Comparison of ENCODE assay signal across 8 cellular contexts in the genomic region with DNA sequence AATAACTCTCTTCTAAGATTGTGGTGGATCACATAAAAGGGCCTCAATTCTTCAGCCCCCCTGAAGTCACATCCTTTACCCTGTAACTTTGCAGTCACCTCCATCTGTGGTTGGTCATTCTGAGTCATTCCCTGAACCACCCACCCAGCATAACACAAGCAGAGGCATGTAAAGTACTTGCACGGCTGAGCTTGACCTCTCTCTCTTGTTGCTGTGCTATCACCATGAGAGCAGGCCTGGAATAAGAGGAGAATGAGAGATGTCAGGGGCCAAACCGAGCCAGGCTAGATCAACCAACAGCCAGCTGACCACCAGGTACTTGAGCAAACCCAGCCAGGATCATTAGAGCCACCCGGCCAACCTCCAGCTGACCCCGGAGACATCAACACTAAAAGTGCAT. TPM values are rescaled to one million over a fixed set of nuclear protein-coding genes. Genes with fewer than 3 reads are reported as not detected.
DNase-seq lines count a peak whose midpoint lies in the region; ATAC-seq and TF ChIP-seq lines count a peak whose summit lies in the region.

No MANE protein-coding gene starts in this region.

- H3K4me1 ChIP-seq in ascending aorta: no peaks in the 10 kb centered on the region

- no peaks in the 10 kb centered on the region for H3K36me3 ChIP-seq in ascending aorta

- peaks cover 4% of the 10 kb centered on the region for H3K27me3 Mint-ChIP-seq in nephron progenitor cell (ENCODE audit: low read depth, poor library complexity)

- intact Hi-C loops in ascending aorta (cut with DNase I): no loop called here

- TF ChIP-seq CTCF in ascending aorta (IDR thresholded peaks at IDR 0.05) (no peak), nephron progenitor cell (IDR thresholded peaks at IDR 0.05) (no peak)

- H3K4me3 Mint-ChIP-seq in nephron progenitor cell: no peak overlapping the region

- H3K27ac ChIP-seq in ascending aorta: no peak overlapping the region
- no peak overlapping the region for H3K27ac ChIP-seq in substantia nigra (ENCODE audit: low read depth, low read length, poor library complexity, severe bottlenecking)

- peak; percentile 74 for ATAC-seq in GM18517 (IDR thresholded peaks at IDR 0.05; ENCODE audit: unreplicated experiment)
- ATAC-seq in HG02588 (IDR thresholded peaks at IDR 0.05; ENCODE audit: unreplicated experiment): peak; percentile 61

- H3K36me3 Mint-ChIP-seq in nephron progenitor cell (ENCODE audit: low read depth): no peaks in the 10 kb centered on the region

- no peaks in the 10 kb centered on the region for H3K4me1 Mint-ChIP-seq in nephron progenitor cell

- no peaks in the 10 kb centered on the region for H3K27me3 ChIP-seq in ascending aorta

- no peak overlapping the region for H3K27ac Mint-ChIP-seq in nephron progenitor cell

- DNase-seq in NCI-H226 (peak; percentile 53), kidney glomerular epithelial cell (lab: John Stamatoyannopoulos, UW) (peak; percentile 17), hypothalamus (lab: John Stamatoyannopoulos, UW) (no peak), ascending aorta (ENCODE audit: low spot score in 2 of 2) (no peak), substantia nigra (lab: John Stamatoyannopoulos, UW) (no peak), nephron progenitor cell (no peak)

- no peak overlapping the region for H3K4me3 ChIP-seq in ascending aorta

- no peaks in the 10 kb centered on the region for H3K9me3 ChIP-seq in ascending aorta

- H3K9me3 Mint-ChIP-seq in nephron progenitor cell: no peaks in the 10 kb centered on the region

RNA-seq across cellular contexts. Expression of a gene that starts 13.5 kb away (rescaled TPM):
- total RNA-seq in ascending aorta: 9.6 TPM

Comparison
In these comparisons a context has a peak if more than half of its experiments do, and no peak if none do; other contexts are left out.
1. DNase-seq: peak in NCI-H226 (single experiment) and kidney glomerular epithelial cell (single experiment); none in hypothalamus (0 of 51), ascending aorta (0 of 2), substantia nigra (0 of 49) and nephron progenitor cell (single experiment).